7 cellular contexts compared by ENCODE assay signal in the genomic region with DNA sequence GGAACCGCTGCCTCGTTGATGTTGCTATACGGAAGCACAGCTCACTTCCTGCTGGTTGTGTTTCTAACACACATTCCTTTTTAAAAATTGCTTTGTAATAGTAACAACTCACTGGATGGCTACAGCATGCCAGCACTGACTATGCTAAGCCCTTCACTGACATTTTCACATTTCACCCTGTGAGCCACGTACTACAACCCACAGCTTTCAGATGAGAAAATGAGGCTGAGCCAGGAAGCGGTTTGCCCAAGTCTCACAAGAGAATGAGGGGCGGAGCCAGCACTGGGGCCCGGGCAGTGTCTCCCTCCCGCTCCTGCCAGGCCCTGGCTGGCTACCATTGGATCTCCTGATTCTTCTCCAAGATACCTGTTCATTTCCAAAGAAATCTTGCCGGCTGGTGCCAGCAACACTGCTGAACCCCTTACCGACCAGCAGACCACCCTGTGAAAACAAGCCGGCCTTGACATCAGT. TPM values are rescaled to one million over a fixed set of nuclear protein-coding genes. Genes with fewer than 3 reads are reported as not detected.
A peak's percentile ranks its signal among the peaks of the same experiment; 100 is the strongest.
DNase-seq lines count a peak whose midpoint lies in the region; ATAC-seq and TF ChIP-seq lines count a peak whose summit lies in the region.

No MANE protein-coding gene starts in this region.

- DNase-seq in NCI-H748 treated with DMSO at 0.1 percent for 48 hours (lab: John Stamatoyannopoulos, UW) (peak; percentile 3), epithelial cell of esophagus (ENCODE audit: low read depth) (peak; percentile 60), natural killer cell (peak; percentile 79)
- peak; percentile 65 for DNase-seq in activated CD8-positive, alpha-beta memory T cell treated with anti-CD3 and anti-CD28 coated beads, Interleukin-2, amount 50 U/mL, for 1 hour (ENCODE audit: extremely low read depth)
- DNase-seq in stimulated activated naive CD4-positive, alpha-beta T cell (lab: John Stamatoyannopoulos, UW), result peak; percentile 58 to 88 (median 72)

- ATAC-seq in GM18511 (IDR thresholded peaks at IDR 0.05; ENCODE audit: unreplicated experiment) (peak; percentile 86), HG02798 (IDR thresholded peaks at IDR 0.05; ENCODE audit: poor library complexity, unreplicated experiment) (peak; percentile 89), natural killer cell (peak; percentile 82 to 84 (median 82))

- intact Hi-C loops in natural killer cell (cut with micrococcal nuclease), result loop anchor here (1.0 to 10.0 kb wide), 4 partner anchors 14 to 1117 kb away; partner anchors contain the start of gene SETX

- no peaks in the 10 kb centered on the region for H3K9me3 Mint-ChIP-seq in natural killer cell

- peak overlapping the region; percentile 95 to 97 for H3K27ac Mint-ChIP-seq in natural killer cell

- H3K4me3 Mint-ChIP-seq in natural killer cell, result peak overlapping the region; percentile 89

- no peaks in the 10 kb centered on the region for H3K27me3 Mint-ChIP-seq in natural killer cell (ENCODE audit: low read depth in 2 of 2)

- H3K36me3 Mint-ChIP-seq in natural killer cell, result no peaks in the 10 kb centered on the region

- TF ChIP-seq CTCF in epithelial cell of esophagus (IDR thresholded peaks at IDR 0.05; ENCODE audit: insufficient read depth, low read depth, low read length, missing control alignments) (no peak), natural killer cell (IDR thresholded peaks at IDR 0.05) (no peak)

- H3K4me3 ChIP-seq in epithelial cell of esophagus (ENCODE audit: low read length), result no peak overlapping the region

- peaks cover 40 to 53% of the 10 kb centered on the region in 2 donors for H3K4me1 Mint-ChIP-seq in natural killer cell

RNA-seq across cellular contexts. Expression of gene FAM78A, which starts 38.3 kb away (rescaled TPM):
- 10 to 100 TPM; 57.6 to 91.7 (median 88.3) TPM for total RNA-seq in natural killer cell

RNA-seq across cellular contexts. Expression of gene PLPP7, which starts 51.6 kb away (rescaled TPM):
- under 1 TPM; 0.28 to 0.59 (median 0.34) TPM for total RNA-seq in natural killer cell

Comparison
In these comparisons a context has a peak if more than half of its experiments do, and no peak if none do; other contexts are left out.
1. DNase-seq: peak in every context shown above with its lines; median percentile 79 in natural killer cell; 72 in stimulated activated naive CD4-positive, alpha-beta T cell; 65 in activated CD8-positive, alpha-beta memory T cell treated with anti-CD3 and anti-CD28 coated beads, Interleukin-2, amount 50 U/mL, for 1 hour; 60 in epithelial cell of esophagus; 3 in NCI-H748 treated with DMSO at 0.1 percent for 48 hours.